30 cellular contexts compared by ENCODE assay signal in genomic region chr10:33631991-33632390, GRCh38.
"Had no signal": no experiment of that assay in that cellular context is flagged by ENCODE, and none has a peak within 500 bp of the region (broad histone marks: within the 10 kb centered on the region; RNA-seq: fewer than 3 reads in every experiment).

No MANE protein-coding gene starts in this region.

- H3K9me3 ChIP-seq: Peyer's patch had no signal

- H3K4me1 ChIP-seq: Peyer's patch had no signal

- FAIRE-seq: K562 had no signal

- ATAC-seq: activated CD8-positive, alpha-beta memory T cell treated with anti-CD3 and anti-CD28 coated beads, Interleukin-2, amount 10 ng/mL, durations not matched to agents 7 days and 5 days; activated naive CD8-positive, alpha-beta T cell treated with anti-CD3 and anti-CD28 coated beads, Interleukin-2, amount 50 U/mL, for 24 hours; K562; PC-3; Right ventricle myocardium inferior had no signal

- DNase-seq: activated CD4-positive, alpha-beta memory T cell treated with anti-CD3 and anti-CD28 coated beads, Interleukin-2, amount 10 ng/mL, durations not matched to agents 7 days and 5 days; activated CD4-positive, alpha-beta T cell treated with anti-CD3 and anti-CD28 coated beads for 1 hour; activated CD4-positive, alpha-beta T cell treated with anti-CD3 and anti-CD28 coated beads for 48 hours; activated CD4-positive, CD25-positive, alpha-beta regulatory T cell; activated CD8-positive, alpha-beta memory T cell treated with anti-CD3 and anti-CD28 coated beads for 24 hours; activated CD8-positive, alpha-beta memory T cell treated with anti-CD3 and anti-CD28 coated beads, Interleukin-2, amount 10 ng/mL, durations not matched to agents 7 days and 5 days; activated CD8-positive, alpha-beta memory T cell treated with anti-CD3 and anti-CD28 coated beads, Interleukin-2, amount 50 U/mL, for 48 hours; activated effector memory CD4-positive, alpha-beta T cell treated with Interleukin-2 at 50 U/mL for 16 hours; activated naive CD4-positive, alpha-beta T cell treated with anti-CD3 and anti-CD28 coated beads, Interleukin-2, amount 10 ng/mL, durations not matched to agents 7 days and 5 days; activated naive CD8-positive, alpha-beta T cell treated with anti-CD3 and anti-CD28 coated beads, Interleukin-2, amount 50 U/mL, for 24 hours; activated T-cell treated with anti-CD3 and anti-CD28 coated beads, Interleukin-2, amount 50 U/mL, for 48 hours; aorta; NCI-H1092 treated with DMSO at 0.1 percent for 48 hours; NCI-H1417; NCI-H146; NCI-H187; NCI-H2029 treated with DMSO at 0.1 percent for 48 hours; NCI-H2171 treated with DMSO at 0.1 percent for 48 hours; NCI-H2227 treated with DMSO at 0.1 percent for 48 hours; NCI-H446 treated with DMSO at 0.1 percent for 48 hours; NCI-H524 treated with DMSO at 0.1 percent for 48 hours; NK-92 treated with Interleukin-12 subunit alpha and Interleukin-12 subunit beta, amount 100 ng/mL, for 24 hours; PC-3; Peyer's patch; SW 1271; T1000; WERI-Rb-1 had no signal

- H3K4me3 ChIP-seq: K562, Peyer's patch had no signal

- H3K27ac ChIP-seq: Peyer's patch, RWPE1, WERI-Rb-1 had no signal

- H3K36me3 ChIP-seq: Peyer's patch, WERI-Rb-1 had no signal

- H3K27me3 ChIP-seq: Peyer's patch had no signal
